Comparison of ENCODE assay signal across 10 cellular contexts in the genomic region with DNA sequence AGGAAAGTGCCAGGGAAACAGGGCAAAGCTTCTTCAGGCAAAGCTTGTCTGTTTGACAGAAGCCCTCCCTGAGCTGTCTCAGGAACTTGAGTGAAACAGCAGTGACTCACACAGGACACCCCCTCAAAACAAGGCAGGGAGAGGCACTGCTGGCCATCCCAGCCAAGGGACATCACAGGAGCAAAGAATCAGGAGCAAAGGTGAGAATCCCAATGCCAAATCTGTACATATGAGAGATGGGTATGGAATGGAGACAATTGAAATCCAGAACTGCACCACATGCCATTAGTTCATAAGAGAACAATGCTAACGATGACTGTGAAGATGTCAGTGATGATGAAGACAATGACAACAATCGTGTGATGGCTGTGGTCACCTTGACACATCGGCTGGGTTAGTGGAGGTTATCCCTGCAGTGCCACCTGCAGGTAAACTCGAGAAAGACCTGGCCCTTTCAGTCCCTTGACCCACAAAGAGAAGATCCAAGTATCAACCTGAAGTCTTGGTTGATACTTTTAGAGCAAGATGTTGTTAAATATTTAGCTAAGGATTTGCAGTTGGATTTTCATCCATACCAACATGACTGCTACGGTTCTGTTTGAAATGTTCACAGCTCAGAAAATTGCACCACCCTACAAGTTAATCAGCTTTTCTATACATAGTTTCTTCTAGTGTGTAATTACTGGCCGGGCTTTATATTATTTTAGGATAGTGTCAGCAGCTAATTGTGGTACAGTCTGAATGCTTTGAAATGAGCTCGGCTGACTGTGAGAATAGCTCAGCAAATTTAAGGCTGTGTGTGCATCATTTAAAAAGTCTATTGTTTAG. TPM values are rescaled to one million over a fixed set of nuclear protein-coding genes. Genes with fewer than 3 reads are reported as not detected.
DNase-seq lines count a peak whose midpoint lies in the region; ATAC-seq, FAIRE-seq and TF ChIP-seq lines count a peak whose summit lies in the region.
"Had no signal": no experiment of that assay in that cellular context is flagged by ENCODE, and none has a peak within 500 bp of the region (broad histone marks: within the 10 kb centered on the region; RNA-seq: fewer than 3 reads in every experiment).

No MANE protein-coding gene starts in this region.

- H3K27ac ChIP-seq in SJSA1 = peak overlapping the region; percentile 36
- no peak overlapping the region for H3K27ac ChIP-seq in keratinocyte (ENCODE audit: control insufficient read depth, insufficient read depth, low read length)
- H3K27ac ChIP-seq in gastrocnemius medialis = no peak overlapping the region
- no peak overlapping the region for H3K27ac ChIP-seq in kidney (ENCODE audit: low read depth in 2 of 2, low read length in 2 of 2)
- H3K27ac ChIP-seq: BLaER1, pancreas had no signal

- H3K9me1 ChIP-seq in keratinocyte (ENCODE audit: control insufficient read depth, extremely low read depth, insufficient read depth, low read length) = no peaks in the 10 kb centered on the region

- H3K9me3 ChIP-seq in SJSA1 (replicated peaks) = no peaks in the 10 kb centered on the region
- no peaks in the 10 kb centered on the region for H3K9me3 ChIP-seq in keratinocyte (ENCODE audit: control insufficient read depth, low read depth, low read length)
- no peaks in the 10 kb centered on the region for H3K9me3 ChIP-seq in gastrocnemius medialis
- no peaks in the 10 kb centered on the region for H3K9me3 ChIP-seq in kidney (ENCODE audit: control insufficient read depth in 1 of 2, low read length in 2 of 2)
- H3K9me3 ChIP-seq: pancreas had no signal

- no peaks in the 10 kb centered on the region for H4K20me1 ChIP-seq in keratinocyte (ENCODE audit: control insufficient read depth, extremely low read depth, insufficient read depth, low read length)
- H4K20me1 ChIP-seq: BLaER1 had no signal

- FAIRE-seq in keratinocyte (lab: Jason Lieb, UNC) = peak; percentile 9
- FAIRE-seq in kidney (lab: Jason Lieb, UNC) = no peak
- FAIRE-seq: pancreas had no signal

- H2AFZ ChIP-seq in keratinocyte (ENCODE audit: control insufficient read depth, low read length) = no peak overlapping the region

- TF ChIP-seq CTCF in keratinocyte (optimal IDR thresholded peaks at IDR 0.05 in 1 of 3, IDR thresholded peaks at IDR 0.05 in 1 of 3, conservative IDR thresholded peaks at IDR 0.05 in 1 of 3; ENCODE audit: extremely low read depth in 1 of 3, insufficient read depth in 2 of 3, low read length in 3 of 3) (peak; percentile 47 to 67 (median 47)), gastrocnemius medialis (IDR thresholded peaks at IDR 0.05 in 4 of 5, conservative IDR thresholded peaks at IDR 0.05 in 1 of 5) (peak in 2 of 5 experiments; percentile 15 to 33), kidney (IDR thresholded peaks at IDR 0.05; ENCODE audit: borderline replicate concordance, extremely low read depth, insufficient read depth) (no peak)

- H3K4me1 ChIP-seq in SJSA1 (replicated peaks) (peaks cover 9% of the 10 kb centered on the region), keratinocyte (ENCODE audit: control insufficient read depth, extremely low read depth, insufficient read depth, low read length) (no peaks in the 10 kb centered on the region), gastrocnemius medialis (no peaks in the 10 kb centered on the region), kidney (ENCODE audit: control insufficient read depth in 1 of 2, insufficient read depth in 1 of 2, low read depth in 1 of 2, low read length in 2 of 2) (no peaks in the 10 kb centered on the region)
- H3K4me1 ChIP-seq: BLaER1, pancreas had no signal

- no peaks in the 10 kb centered on the region for H3K79me2 ChIP-seq in keratinocyte (ENCODE audit: control insufficient read depth, insufficient read depth, low read length)

- in situ Hi-C loops in gastrocnemius medialis (cut with MboI; ENCODE audit: low sequenced_read_pairs in 4 of 4) = no loop called here

- DNase-seq in NCI-H1417 (lab: John Stamatoyannopoulos, UW) = peak; percentile 11 to 68 (median 54)
- DNase-seq in NCI-H1417 treated with DMSO at 0.1 percent for 48 hours (lab: John Stamatoyannopoulos, UW) = no peak
- DNase-seq in H7 = peak; percentile 51
- DNase-seq in SJSA1 (ENCODE audit: low read depth in 1 of 2, low spot score in 2 of 2) = peak; percentile 67 to 71
- DNase-seq in keratinocyte (ENCODE audit: low read depth, low spot score) = no peak
- no peak for DNase-seq in NCI-H2227 treated with DMSO at 0.1 percent for 48 hours (lab: John Stamatoyannopoulos, UW)
- DNase-seq in gastrocnemius medialis = no peak
- no peak for DNase-seq in kidney

- H3K4me2 ChIP-seq in keratinocyte (ENCODE audit: control insufficient read depth, extremely low read depth, insufficient read depth, low read depth, low read length) = no peak overlapping the region
- H3K4me2 ChIP-seq: BLaER1 had no signal

- dilution Hi-C loops in keratinocyte (cut with MboI; ENCODE audit: extremely low pct_ligation_motif_present, low sequenced_read_pairs) = no loop called here

- H3K9ac ChIP-seq in keratinocyte (ENCODE audit: control insufficient read depth, extremely low read depth, insufficient read depth, low read length) = no peak overlapping the region
- H3K9ac ChIP-seq in kidney (ENCODE audit: low read length in 2 of 2) = no peak overlapping the region
- H3K9ac ChIP-seq: BLaER1 had no signal

- H3K4me3 ChIP-seq in H7 (ENCODE audit: insufficient read depth, low read depth, low read length) = no peak overlapping the region
- H3K4me3 ChIP-seq in SJSA1 = no peak overlapping the region
- no peak overlapping the region for H3K4me3 ChIP-seq in keratinocyte (ENCODE audit: control insufficient read depth in 2 of 3, extremely low read depth in 1 of 3, insufficient read depth in 2 of 3, low read depth in 1 of 3, low read length in 3 of 3)
- H3K4me3 ChIP-seq in gastrocnemius medialis = no peak overlapping the region
- no peak overlapping the region for H3K4me3 ChIP-seq in kidney (ENCODE audit: low read length in 2 of 2)
- H3K4me3 ChIP-seq: BLaER1, pancreas had no signal

- no peaks in the 10 kb centered on the region for H3K36me3 ChIP-seq in H7 (replicated peaks; ENCODE audit: control insufficient read depth, insufficient read depth, low read length)
- H3K36me3 ChIP-seq in SJSA1 = no peaks in the 10 kb centered on the region
- no peaks in the 10 kb centered on the region for H3K36me3 ChIP-seq in keratinocyte (ENCODE audit: control insufficient read depth in 2 of 2, extremely low read depth in 1 of 2, insufficient read depth in 2 of 2, low read length in 2 of 2)
- H3K36me3 ChIP-seq in gastrocnemius medialis = no peaks in the 10 kb centered on the region
- H3K36me3 ChIP-seq in kidney (ENCODE audit: control insufficient read depth in 1 of 2, insufficient read depth in 2 of 2, low read length in 2 of 2) = no peaks in the 10 kb centered on the region
- H3K36me3 ChIP-seq: BLaER1, pancreas had no signal

- H3K27me3 ChIP-seq in H7 (ENCODE audit: control insufficient read depth, insufficient read depth, low read length) (no peaks in the 10 kb centered on the region), SJSA1 (replicated peaks) (no peaks in the 10 kb centered on the region), keratinocyte (ENCODE audit: control insufficient read depth, extremely low read depth, insufficient read depth, low read length) (no peaks in the 10 kb centered on the region), gastrocnemius medialis (no peaks in the 10 kb centered on the region)
- H3K27me3 ChIP-seq: BLaER1, pancreas had no signal

- no peak for TF ChIP-seq POLR2A in gastrocnemius medialis (IDR thresholded peaks at IDR 0.05)

- no peak for ATAC-seq in gastrocnemius medialis

- intact Hi-C loops in gastrocnemius medialis (cut with DNase I; ENCODE audit: low total_unique reads) (loop anchor here (5.0 kb wide), 1 partner anchor 54 kb away; no protein-coding TSS in a partner anchor), kidney (cut with DNase I) (no loop called here)

RNA-seq across cellular contexts. Expression of a gene that starts 42.0 kb away (rescaled TPM):
- 394 and 404 TPM in 2 replicates for total RNA-seq in H7 (2014; rRNA removed; shearing (Covaris generic))
- 111 and 146 TPM in 2 replicates for total RNA-seq in SJSA1 (2014; rRNA removed; shearing (Covaris generic))
- polyA plus RNA-seq in keratinocyte (88.1 to 130 TPM (median 115 TPM) in 3 replicates), kidney (ENCODE audit: insufficient read depth, low read depth, low replicate concordance) (32.2 TPM)
- 70.0 TPM for polyA plus RNA-seq in keratinocyte (2011; ENCODE audit: low read depth)
- 72.4 and 129 TPM in 2 replicates for polyA plus RNA-seq in keratinocyte (2011; cell fraction: cytosol; rRNA removed)
- 103 and 118 TPM in 2 replicates for polyA plus RNA-seq in keratinocyte (2011; cell fraction: nucleus; rRNA removed)
- 55.9 and 89.0 TPM in 2 replicates for polyA plus RNA-seq in keratinocyte (2012; ENCODE audit: low replicate concordance)
- polyA minus RNA-seq in keratinocyte = 72.7 to 200 TPM (median 108 TPM) in 3 replicates
- polyA minus RNA-seq in keratinocyte (2011; cell fraction: cytosol; rRNA and poly(A)+ RNA removed) = 82.5 TPM
- polyA minus RNA-seq in keratinocyte (2011; cell fraction: nucleus; rRNA and poly(A)+ RNA removed) = 67.7 and 129 TPM in 2 replicates
- total RNA-seq in gastrocnemius medialis (100 to 1,000 TPM; 157 to 184 (median 177) TPM), kidney (92.0 TPM)

Comparison
In these comparisons a context has a peak if more than half of its experiments do, and no peak if none do; other contexts are left out.
1. DNase-seq: peak in NCI-H1417 (3 of 3), H7 (single experiment) and SJSA1 (2 of 2); none in NCI-H1417 treated with DMSO at 0.1 percent for 48 hours (single experiment), keratinocyte (single experiment), NCI-H2227 treated with DMSO at 0.1 percent for 48 hours (single experiment), gastrocnemius medialis (0 of 2) and kidney (single experiment).